In genomic region chr3:29804044-29804443, GRCh38 we compare ENCODE assay signal across 35 cellular contexts.
DNase-seq lines count a peak whose midpoint lies in the region; ATAC-seq, FAIRE-seq and TF ChIP-seq lines count a peak whose summit lies in the region.
"Had no signal": no experiment of that assay in that cellular context is flagged by ENCODE, and none has a peak within 500 bp of the region (broad histone marks: within the 10 kb centered on the region; RNA-seq: fewer than 3 reads in every experiment).

No MANE protein-coding gene starts in this region.

- H2AFZ ChIP-seq in HepG2 (ENCODE audit: low read length) (no peak overlapping the region), IMR-90 (replicated peaks; ENCODE audit: low read length, poor library complexity) (no peak overlapping the region), K562 (ENCODE audit: low read depth, low read length) (no peak overlapping the region), neural progenitor cell (replicated peaks) (no peak overlapping the region)

- no peak for TF ChIP-seq EP300 in HepG2 (IDR thresholded peaks at IDR 0.05; ENCODE audit: low read depth in 2 of 2, low read length in 2 of 2)
- no peak for TF ChIP-seq EP300 in HepG2 (CRISPR knock-in tag; IDR thresholded peaks at IDR 0.05; ENCODE audit: borderline replicate concordance)
- no peak for TF ChIP-seq EP300 in A549 (IDR thresholded peaks at IDR 0.05)
- no peak for TF ChIP-seq EP300 in K562 (IDR thresholded peaks at IDR 0.05; ENCODE audit: low read length)

- in situ Hi-C loops in HepG2 (cut with HindIII; ENCODE audit: extremely low pct_ligation_motif_present, low pct_unique_long_range_greater_than_20kb): no loop called here
- in situ Hi-C loops in IMR-90 (cut with MboI; ENCODE audit: low sequenced_read_pairs): no loop called here
- in situ Hi-C loops in K562 (cut with MboI): no loop called here
- in situ Hi-C loops in brain microvascular endothelial cell (cut with HindIII; ENCODE audit: low pct_ligation_motif_present, low sequenced_read_pairs): no loop called here

- POLR2A ChIA-PET in HepG2 (lab: Yijun Ruan, JAX): no interaction called here
- POLR2A ChIA-PET in A549 (lab: Yijun Ruan, JAX): no interaction called here
- POLR2A ChIA-PET in IMR-90 (lab: Charles Lee; ENCODE audit: unreplicated experiment): no interaction called here
- POLR2A ChIA-PET in K562 (lab: Yijun Ruan, JAX): no interaction called here

- H3K4me3 Mint-ChIP-seq in neural progenitor cell: no peak overlapping the region
- H3K4me3 Mint-ChIP-seq: B cell; CD14-positive monocyte; CD4-positive, alpha-beta memory T cell; CD4-positive, alpha-beta T cell; CD4-positive, CD25-positive, alpha-beta regulatory T cell; CD8-positive, alpha-beta memory T cell; CD8-positive, alpha-beta T cell had no signal

- no peak overlapping the region for H3K18ac ChIP-seq in IMR-90 (ENCODE audit: low read depth, low read length)

- no peak overlapping the region for H3K56ac ChIP-seq in IMR-90 (ENCODE audit: extremely low read depth, insufficient read depth, low read length)

- H2BK20ac ChIP-seq in IMR-90 (ENCODE audit: low read depth, low read length): no peak overlapping the region

- dilution Hi-C loops in IMR-90 (cut with HindIII; ENCODE audit: low sequenced_read_pairs, unreplicated experiment): no loop called here

- no peak for TF ChIP-seq CTCF in HepG2 (CRISPR knock-in tag; IDR thresholded peaks at IDR 0.05)
- TF ChIP-seq CTCF in right lobe of liver (IDR thresholded peaks at IDR 0.05): no peak
- TF ChIP-seq CTCF in A549 (IDR thresholded peaks at IDR 0.05): no peak
- TF ChIP-seq CTCF in IMR-90 (conservative IDR thresholded peaks at IDR 0.05; ENCODE audit: low read depth, low read length): no peak
- TF ChIP-seq CTCF in K562 (IDR thresholded peaks at IDR 0.05 in 2 of 3, conservative IDR thresholded peaks at IDR 0.05 in 1 of 3; ENCODE audit: insufficient read depth in 2 of 3, low read depth in 1 of 3, low read length in 3 of 3): no peak
- no peak for TF ChIP-seq CTCF in brain microvascular endothelial cell (IDR thresholded peaks at IDR 0.05; ENCODE audit: low read depth, low read length, missing control alignments)
- TF ChIP-seq CTCF in neural progenitor cell (IDR thresholded peaks at IDR 0.05): no peak

- peaks cover 8% of the 10 kb centered on the region for H3K4me1 Mint-ChIP-seq in neural progenitor cell
- H3K4me1 Mint-ChIP-seq: B cell; CD14-positive monocyte; CD4-positive, alpha-beta memory T cell; CD8-positive, alpha-beta memory T cell had no signal

- H3K4me3 ChIP-seq in HepG2 (replicated peaks in 1 of 3; ENCODE audit: insufficient read depth in 1 of 3, low read depth in 2 of 3, low read length in 3 of 3) (no peak overlapping the region), right lobe of liver (no peak overlapping the region), A549 (no peak overlapping the region), IMR-90 (ENCODE audit: insufficient read depth, low read depth, low read length) (no peak overlapping the region), K562 (no peak overlapping the region), brain microvascular endothelial cell (ENCODE audit: low read depth, low read length) (no peak overlapping the region), neural progenitor cell (no peak overlapping the region)
- H3K4me3 ChIP-seq: BLaER1; BLaER1 treated with 17β-estradiol and CSF1 and Interleukin-3, amounts not matched to agents 10 nM and 100 nM had no signal

- H4K20me1 ChIP-seq in HepG2 (ENCODE audit: insufficient read depth, low read length): no peaks in the 10 kb centered on the region
- no peaks in the 10 kb centered on the region for H4K20me1 ChIP-seq in IMR-90 (ENCODE audit: insufficient read depth, low read length)
- H4K20me1 ChIP-seq in K562 (replicated peaks; ENCODE audit: control insufficient read depth, insufficient read depth, low read length): no peaks in the 10 kb centered on the region
- no peaks in the 10 kb centered on the region for H4K20me1 ChIP-seq in neural progenitor cell (ENCODE audit: low read depth)
- H4K20me1 ChIP-seq: BLaER1; BLaER1 treated with 17β-estradiol and CSF1 and Interleukin-3, amounts not matched to agents 10 nM and 100 nM had no signal

- no peak overlapping the region for H2BK15ac ChIP-seq in IMR-90 (ENCODE audit: low read depth, low read length)

- no peaks in the 10 kb centered on the region for H3K27me3 ChIP-seq in HepG2 (ENCODE audit: control insufficient read depth in 1 of 2, insufficient read depth in 2 of 2, low read length in 2 of 2)
- H3K27me3 ChIP-seq in right lobe of liver: no peaks in the 10 kb centered on the region
- no peaks in the 10 kb centered on the region for H3K27me3 ChIP-seq in IMR-90 (ENCODE audit: control insufficient read depth, insufficient read depth, low read length)
- no peaks in the 10 kb centered on the region for H3K27me3 ChIP-seq in K562 (ENCODE audit: control insufficient read depth in 2 of 2, insufficient read depth in 2 of 2, low read length in 2 of 2)
- H3K27me3 ChIP-seq in brain microvascular endothelial cell (replicated peaks): no peaks in the 10 kb centered on the region
- no peaks in the 10 kb centered on the region for H3K27me3 ChIP-seq in neural progenitor cell
- H3K27me3 ChIP-seq: BE2C; BLaER1; BLaER1 treated with 17β-estradiol and CSF1 and Interleukin-3, amounts not matched to agents 10 nM and 100 nM had no signal

- peaks cover 6% of the 10 kb centered on the region; the same call in 1 of the 2 replicates for H3K4me1 ChIP-seq in HepG2 (ENCODE audit: insufficient read depth, low read length)
- no peaks in the 10 kb centered on the region for H3K4me1 ChIP-seq in right lobe of liver
- H3K4me1 ChIP-seq in A549: no peaks in the 10 kb centered on the region
- no peaks in the 10 kb centered on the region for H3K4me1 ChIP-seq in IMR-90 (ENCODE audit: control insufficient read depth, insufficient read depth, low read length)
- no peaks in the 10 kb centered on the region for H3K4me1 ChIP-seq in K562 (replicated peaks in 1 of 2; ENCODE audit: control insufficient read depth in 2 of 2, insufficient read depth in 2 of 2, low read length in 2 of 2)
- no peaks in the 10 kb centered on the region for H3K4me1 ChIP-seq in neural progenitor cell
- H3K4me1 ChIP-seq: BE2C; BLaER1; BLaER1 treated with 17β-estradiol and CSF1 and Interleukin-3, amounts not matched to agents 10 nM and 100 nM had no signal

- H3K27me3 Mint-ChIP-seq in neural progenitor cell (ENCODE audit: insufficient read depth, low read depth): no peaks in the 10 kb centered on the region
- H3K27me3 Mint-ChIP-seq: B cell; CD4-positive, alpha-beta memory T cell; CD4-positive, CD25-positive, alpha-beta regulatory T cell had no signal

- H2BK120ac ChIP-seq in IMR-90 (ENCODE audit: low read depth, low read length): no peak overlapping the region

- H3K9me1 ChIP-seq in IMR-90 (ENCODE audit: insufficient read depth, low read length) (no peaks in the 10 kb centered on the region), K562 (ENCODE audit: control insufficient read depth, insufficient read depth, low read length) (no peaks in the 10 kb centered on the region)

- H3K27ac ChIP-seq in HepG2 (ENCODE audit: extremely low read length, insufficient read depth, low read length) (no peak overlapping the region), right lobe of liver (no peak overlapping the region), A549 (no peak overlapping the region), IMR-90 (ENCODE audit: insufficient read depth, low read length) (no peak overlapping the region), K562 (ENCODE audit: extremely low read depth, low read depth, low read length) (no peak overlapping the region), brain microvascular endothelial cell (no peak overlapping the region), neural progenitor cell (no peak overlapping the region)
- H3K27ac ChIP-seq: 22Rv1; BLaER1; BLaER1 treated with 17β-estradiol and CSF1 and Interleukin-3, amounts not matched to agents 10 nM and 100 nM; C4-2B had no signal

- no peak for ATAC-seq in HepG2
- ATAC-seq in right lobe of liver: no peak
- ATAC-seq in A549: no peak
- no peak for ATAC-seq in IMR-90 (ENCODE audit: low read depth)
- ATAC-seq in K562: no peak
- ATAC-seq: CD8-positive, alpha-beta T cell had no signal

- TF ChIP-seq POLR2A in HepG2 (IDR thresholded peaks at IDR 0.05; ENCODE audit: insufficient read depth in 1 of 2, low read depth in 2 of 2, low read length in 2 of 2) (no peak), right lobe of liver (IDR thresholded peaks at IDR 0.05) (no peak), A549 (IDR thresholded peaks at IDR 0.05; ENCODE audit: low read length) (no peak), IMR-90 (IDR thresholded peaks at IDR 0.05; ENCODE audit: low read depth, low read length) (no peak), K562 (conservative IDR thresholded peaks at IDR 0.05) (no peak)

- H4K91ac ChIP-seq in IMR-90 (ENCODE audit: insufficient read depth, low read depth, low read length): no peak overlapping the region

- TF ChIP-seq RAD21 in HepG2 (CRISPR knock-in tag; IDR thresholded peaks at IDR 0.05): no peak
- TF ChIP-seq RAD21 in A549 (conservative IDR thresholded peaks at IDR 0.05 in 1 of 2, IDR thresholded peaks at IDR 0.05 in 1 of 2): no peak
- TF ChIP-seq RAD21 in IMR-90 (IDR thresholded peaks at IDR 0.05; ENCODE audit: low read length): no peak
- TF ChIP-seq RAD21 in K562 (CRISPR knock-in tag; conservative IDR thresholded peaks at IDR 0.05 in 1 of 2, IDR thresholded peaks at IDR 0.05 in 1 of 2): no peak

- no peak overlapping the region for H4K5ac ChIP-seq in IMR-90 (ENCODE audit: low read depth, low read length)

- H3K9me3 ChIP-seq in HepG2 (ENCODE audit: low read length) (no peaks in the 10 kb centered on the region), right lobe of liver (no peaks in the 10 kb centered on the region), A549 (no peaks in the 10 kb centered on the region), IMR-90 (ENCODE audit: control insufficient read depth, insufficient read depth, low read length) (no peaks in the 10 kb centered on the region), K562 (replicated peaks; ENCODE audit: control insufficient read depth, insufficient read depth, low read depth, low read length) (peaks cover 2% of the 10 kb centered on the region; the same call in 1 of the 2 replicates), neural progenitor cell (ENCODE audit: low read depth) (no peaks in the 10 kb centered on the region)
- H3K9me3 ChIP-seq: BE2C; BLaER1; BLaER1 treated with 17β-estradiol and CSF1 and Interleukin-3, amounts not matched to agents 10 nM and 100 nM; Caco-2 had no signal

- no peak overlapping the region for H2BK5ac ChIP-seq in IMR-90 (ENCODE audit: low read depth, low read length, poor library complexity, severe bottlenecking)

- H3F3A ChIP-seq in neural progenitor cell (ENCODE audit: low read depth): no peaks in the 10 kb centered on the region

- H3K79me2 ChIP-seq in HepG2 (ENCODE audit: insufficient read depth, low read length) (no peaks in the 10 kb centered on the region), K562 (ENCODE audit: control insufficient read depth, insufficient read depth, low read length) (no peaks in the 10 kb centered on the region), neural progenitor cell (ENCODE audit: low read depth) (no peaks in the 10 kb centered on the region)

- H3K36me3 Mint-ChIP-seq in neural progenitor cell: no peaks in the 10 kb centered on the region
- H3K36me3 Mint-ChIP-seq: CD14-positive monocyte; CD4-positive, alpha-beta memory T cell; CD4-positive, CD25-positive, alpha-beta regulatory T cell; CD8-positive, alpha-beta memory T cell; CD8-positive, alpha-beta T cell had no signal

- no peak overlapping the region for H2AK5ac ChIP-seq in IMR-90 (ENCODE audit: low read depth, low read length)

- no peak for FAIRE-seq in HepG2 (lab: Jason Lieb, UNC)
- no peak for FAIRE-seq in A549 (lab: Jason Lieb, UNC)
- no peak for FAIRE-seq in K562 (lab: Jason Lieb, UNC)
- FAIRE-seq: A204.1, D721Med had no signal

- BruUV-seq in HepG2 (replicated peaks; lab: Mats Ljungman, UMichigan): no TSS peak
- BruUV-seq in IMR-90 (replicated peaks; lab: Mats Ljungman, UMichigan): no TSS peak
- no TSS peak for BruUV-seq in K562 (replicated peaks; lab: Mats Ljungman, UMichigan)

- 0 out of 4 replicates have a peak, but pooled peaks cover 0 to 2% of the 10 kb centered on the region in 2 experiments for H3K79me1 ChIP-seq in IMR-90 (ENCODE audit: low read depth in 1 of 2, low read length in 2 of 2)

- H4K8ac ChIP-seq in IMR-90 (ENCODE audit: low read depth in 2 of 2, low read length in 2 of 2): no peak overlapping the region

- DNase-seq in HepG2 (ENCODE audit: low spot score): no peak
- no peak for DNase-seq in right lobe of liver
- no peak for DNase-seq in A549 (ENCODE audit: low read depth in 1 of 2, low spot score in 1 of 2)
- no peak for DNase-seq in IMR-90
- DNase-seq in K562 (ENCODE audit: extremely low read depth in 1 of 4, low spot score in 3 of 4): no peak
- no peak for DNase-seq in brain microvascular endothelial cell
- DNase-seq in activated effector memory CD4-positive, alpha-beta T cell treated with anti-CD3 and anti-CD28 coated beads, Interleukin-2, amount 50 U/mL, for 16 hours: no peak
- no peak for DNase-seq in neural progenitor cell (ENCODE audit: low spot score)
- DNase-seq: 8988T; AML-193; BE2C; C1 segment of cervical spinal cord; Caco-2; Calu3; CD4-positive, alpha-beta memory T cell; CD4-positive, alpha-beta T cell; CD4-positive, CD25-positive, alpha-beta regulatory T cell; CD8-positive, alpha-beta memory T cell; CD8-positive, alpha-beta T cell; COR-L47; DMS 273 treated with DMSO at 0.1 percent for 48 hours; DMS153; DMS53; DMS79; DMS79 treated with DMSO at 0.1 percent for 48 hours; DND-41; EL had no signal

- no peak overlapping the region for H3K27ac Mint-ChIP-seq in neural progenitor cell
- H3K27ac Mint-ChIP-seq: B cell; CD14-positive monocyte; CD4-positive, alpha-beta memory T cell; CD4-positive, alpha-beta T cell; CD4-positive, CD25-positive, alpha-beta regulatory T cell; CD8-positive, alpha-beta memory T cell; CD8-positive, alpha-beta T cell had no signal

- no peak overlapping the region for H3K4ac ChIP-seq in IMR-90 (ENCODE audit: low read depth, low read length)

- H3K14ac ChIP-seq in IMR-90 (replicated peaks; ENCODE audit: low read depth, low read length): no peak overlapping the region

- no peaks in the 10 kb centered on the region for H3K9me3 Mint-ChIP-seq in neural progenitor cell
- H3K9me3 Mint-ChIP-seq: CD4-positive, alpha-beta memory T cell; CD4-positive, alpha-beta T cell; CD8-positive, alpha-beta T cell had no signal

- intact Hi-C loops in HepG2 (cut with micrococcal nuclease; ENCODE audit: unreplicated experiment) (no loop called here), right lobe of liver (cut with DNase I) (no loop called here), IMR-90 (cut with micrococcal nuclease) (no loop called here), K562 (cut with micrococcal nuclease) (no loop called here)

- no peak overlapping the region for H3K4me2 ChIP-seq in HepG2 (ENCODE audit: low read depth, low read length)
- no peak overlapping the region for H3K4me2 ChIP-seq in A549
- H3K4me2 ChIP-seq in IMR-90 (ENCODE audit: low read depth, low read length): no peak overlapping the region
- no peak overlapping the region for H3K4me2 ChIP-seq in K562 (ENCODE audit: insufficient read depth, low read length)
- H3K4me2 ChIP-seq in neural progenitor cell: no peak overlapping the region
- H3K4me2 ChIP-seq: BLaER1; BLaER1 treated with 17β-estradiol and CSF1 and Interleukin-3, amounts not matched to agents 10 nM and 100 nM had no signal

- H3K9ac ChIP-seq in HepG2 (ENCODE audit: insufficient read depth, low read depth, low read length): no peak overlapping the region
- H3K9ac ChIP-seq in IMR-90 (ENCODE audit: low read depth, low read length): no peak overlapping the region
- H3K9ac ChIP-seq in K562 (ENCODE audit: insufficient read depth in 1 of 2, low read depth in 2 of 2, low read length in 2 of 2): no peak overlapping the region
- no peak overlapping the region for H3K9ac ChIP-seq in neural progenitor cell
- H3K9ac ChIP-seq: BLaER1; BLaER1 treated with 17β-estradiol and CSF1 and Interleukin-3, amounts not matched to agents 10 nM and 100 nM had no signal

- no peak overlapping the region for H2AK9ac ChIP-seq in IMR-90 (replicated peaks; ENCODE audit: low read depth, low read length, poor library complexity)

- H3K36me3 ChIP-seq in HepG2 (replicated peaks in 1 of 2; ENCODE audit: control insufficient read depth in 1 of 2, insufficient read depth in 2 of 2, low read length in 2 of 2): no peaks in the 10 kb centered on the region
- no peaks in the 10 kb centered on the region for H3K36me3 ChIP-seq in right lobe of liver
- no peaks in the 10 kb centered on the region for H3K36me3 ChIP-seq in IMR-90 (ENCODE audit: control insufficient read depth, insufficient read depth, low read length)
- no peaks in the 10 kb centered on the region for H3K36me3 ChIP-seq in K562 (ENCODE audit: control insufficient read depth, insufficient read depth, low read length)
- no peaks in the 10 kb centered on the region for H3K36me3 ChIP-seq in brain microvascular endothelial cell (replicated peaks)
- no peaks in the 10 kb centered on the region for H3K36me3 ChIP-seq in neural progenitor cell
- H3K36me3 ChIP-seq: BE2C; BLaER1; BLaER1 treated with 17β-estradiol and CSF1 and Interleukin-3, amounts not matched to agents 10 nM and 100 nM had no signal

- no peak overlapping the region for H3K23ac ChIP-seq in IMR-90 (ENCODE audit: low read depth, low read length)

- CTCF ChIA-PET in HepG2 (lab: Yijun Ruan, JAX; ENCODE audit: low intra/inter-chr PET ratio, low total read pairs): no interaction called here
- CTCF ChIA-PET in A549 (lab: Yijun Ruan, JAX): no interaction called here
- CTCF ChIA-PET in IMR-90 (lab: Yijun Ruan, JAX): no interaction called here
- CTCF ChIA-PET in K562 (lab: Yijun Ruan, JAX; ENCODE audit: low intra/inter-chr PET ratio): no interaction called here

Comparison
In these comparisons a context has a peak if more than half of its experiments do, and no peak if none do; other contexts are left out.
1. Of the 241 proteins assayed by ChIP-seq in both HepG2 and K562: peak only in HepG2: none; only in K562: MAFG; in both: MAFF and MAFK; in neither: 238.